1 cellular context compared by ENCODE assay signal in the genomic region with DNA sequence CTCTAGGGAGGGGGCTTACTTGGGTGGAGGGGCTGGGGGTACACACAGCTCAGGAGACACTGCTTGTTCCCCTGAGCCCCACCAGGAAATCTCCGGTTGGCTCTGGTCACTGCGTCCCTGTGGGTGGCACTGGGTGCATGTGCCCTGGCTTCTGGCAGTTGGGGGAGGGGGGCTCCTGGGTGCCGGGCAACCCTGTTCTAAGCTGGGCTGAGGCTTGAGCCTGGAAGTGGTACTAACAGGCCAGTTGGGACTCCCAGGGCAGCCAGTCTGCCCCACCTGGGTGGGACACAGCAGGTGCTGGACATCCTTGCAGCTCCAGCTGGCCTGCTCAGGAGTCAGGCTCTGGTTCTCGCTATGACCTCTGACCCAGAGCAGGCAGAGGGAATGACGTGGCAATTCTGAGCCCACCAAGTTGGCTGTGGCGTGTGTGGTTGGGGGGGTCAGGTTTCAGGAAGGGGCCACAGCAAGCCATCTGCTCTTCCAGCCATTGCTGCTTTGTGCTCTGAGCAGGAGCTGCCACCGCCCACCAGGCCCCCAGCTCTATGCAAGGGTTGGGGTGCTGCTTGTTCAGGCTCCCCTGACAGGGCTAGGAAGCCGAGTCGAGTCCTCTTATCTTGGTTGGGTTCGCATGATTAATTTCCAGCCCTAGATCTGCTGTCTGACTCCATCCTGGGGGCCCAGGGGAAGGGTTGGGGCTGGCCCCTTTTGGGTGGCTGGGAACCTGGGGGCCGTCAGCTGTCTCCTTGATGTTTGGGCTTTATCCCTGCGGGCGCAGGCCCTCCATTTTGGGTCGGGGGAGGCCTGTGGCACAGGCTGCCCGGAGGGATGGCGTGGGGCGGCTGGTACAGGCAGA.
TF ChIP-seq lines count a peak whose summit lies in the region.

No MANE protein-coding gene starts in this region.

TF ChIP-seq in IMR-90, 13 proteins besides CTCF, POLR2A, EP300 and RAD21:
- TF ChIP-seq NFE2L2 (IDR thresholded peaks at IDR 0.05; ENCODE audit: low read depth, low read length) (peak; percentile 30; the same call in 1 of the 2 replicates), MAFK (IDR thresholded peaks at IDR 0.05; ENCODE audit: low read depth, low read length) (no peak)
TF ChIP-seq in IMR-90: peak in this region for 1.
